ENCODE assay signal across 1 cellular context in the genomic region with DNA sequence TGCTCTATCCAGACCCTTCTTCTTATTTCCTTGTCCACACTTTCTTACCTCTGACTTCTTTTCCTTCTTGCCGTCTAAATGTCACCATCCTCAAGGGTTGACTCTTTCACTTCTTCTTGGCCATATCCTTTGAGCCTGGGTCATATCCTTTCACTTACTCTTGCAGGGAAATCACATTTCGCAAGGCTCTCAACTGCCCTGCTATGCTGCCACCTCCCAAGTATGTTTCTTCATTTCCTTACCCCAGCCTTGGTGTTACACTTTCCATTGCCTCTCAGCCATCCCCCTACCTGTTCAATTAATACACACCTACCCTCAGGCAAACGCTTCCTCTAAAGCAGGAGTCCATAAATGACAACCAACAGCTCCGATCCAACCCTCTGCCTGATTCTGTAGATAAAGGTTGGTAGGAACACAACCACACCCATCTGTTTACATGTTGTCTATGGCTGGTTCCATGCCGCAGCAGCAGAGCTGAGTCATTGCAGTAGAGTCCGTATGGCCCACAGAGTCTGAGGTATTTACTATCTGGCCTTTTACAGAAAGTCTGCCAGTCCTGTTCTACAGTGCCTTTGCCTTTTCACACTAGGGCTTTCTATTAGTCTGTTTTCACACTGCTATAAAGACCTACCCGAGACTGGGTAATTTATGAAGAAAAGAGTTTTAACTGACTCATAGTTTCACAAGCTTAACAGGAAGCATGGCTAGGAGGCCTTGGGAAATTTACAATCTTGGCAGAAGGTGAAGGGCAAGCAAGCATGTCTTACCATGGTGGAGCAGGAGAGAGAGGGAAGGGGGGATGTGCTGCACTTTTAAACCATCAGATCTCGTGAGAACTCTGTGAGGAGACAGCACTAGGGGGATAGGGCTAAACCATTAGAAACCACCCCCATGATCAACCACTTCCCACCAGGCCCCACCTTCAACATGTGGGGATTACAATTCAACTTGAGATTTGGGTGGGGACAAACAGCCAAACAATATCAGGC.
TF ChIP-seq lines count a peak whose summit lies in the region.

No MANE protein-coding gene starts in this region.

TF ChIP-seq in SK-N-SH treated with all-trans-retinoic acid at 6 μM for 48 hours, 23 proteins besides CTCF, POLR2A, EP300 and RAD21 (continued from another document):
- TF ChIP-seq, protein P1, sequence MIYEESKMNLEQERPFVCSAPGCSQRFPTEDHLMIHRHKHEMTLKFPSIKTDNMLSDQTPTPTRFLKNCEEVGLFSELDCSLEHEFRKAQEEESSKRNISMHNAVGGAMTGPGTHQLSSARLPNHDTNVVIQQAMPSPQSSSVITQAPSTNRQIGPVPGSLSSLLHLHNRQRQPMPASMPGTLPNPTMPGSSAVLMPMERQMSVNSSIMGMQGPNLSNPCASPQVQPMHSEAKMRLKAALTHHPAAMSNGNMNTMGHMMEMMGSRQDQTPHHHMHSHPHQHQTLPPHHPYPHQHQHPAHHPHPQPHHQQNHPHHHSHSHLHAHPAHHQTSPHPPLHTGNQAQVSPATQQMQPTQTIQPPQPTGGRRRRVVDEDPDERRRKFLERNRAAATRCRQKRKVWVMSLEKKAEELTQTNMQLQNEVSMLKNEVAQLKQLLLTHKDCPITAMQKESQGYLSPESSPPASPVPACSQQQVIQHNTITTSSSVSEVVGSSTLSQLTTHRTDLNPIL (CRISPR knock-in tag; IDR thresholded peaks at IDR 0.05; ENCODE audit: low read depth) = no peak
- TF ChIP-seq ZFP3 (CRISPR knock-in tag; IDR thresholded peaks at IDR 0.05) = no peak
